Comparison of ENCODE assay signal across 1 cellular context in genomic region chr1:53896673-53897229, GRCh38.
TF ChIP-seq lines count a peak whose summit lies in the region.

No MANE protein-coding gene starts in this region.

TF ChIP-seq in GM23338, 12 proteins besides CTCF, POLR2A, EP300 and RAD21 (continued from another document):
- no peak for TF ChIP-seq ZNF462 (CRISPR knock-in tag; IDR thresholded peaks at IDR 0.05)
- TF ChIP-seq POLR2AphosphoS5 (IDR thresholded peaks at IDR 0.05; ENCODE audit: low read depth) = no peak
- no peak for TF ChIP-seq REST (IDR thresholded peaks at IDR 0.05; ENCODE audit: unreplicated experiment)
- no peak for TF ChIP-seq ZNF114 (CRISPR knock-in tag; IDR thresholded peaks at IDR 0.05)
